Comparison of ENCODE assay signal across 22 cellular contexts in genomic region chr5:71874521-71874920, GRCh38.
"Had no signal": no experiment of that assay in that cellular context is flagged by ENCODE, and none has a peak within 500 bp of the region (broad histone marks: within the 10 kb centered on the region; RNA-seq: fewer than 3 reads in every experiment).

No MANE protein-coding gene starts in this region.

- H3K4me3 Mint-ChIP-seq: immature natural killer cell; memory B cell; naive B cell; nephron; stimulated activated effector memory CD8-positive, alpha-beta T cell treated with anti-CD3 and anti-CD28 coated beads, Interleukin-12 subunit alpha, Interleukin-12 subunit beta, amount 100 ng/mL, for 72 hours had no signal

- DNase-seq: cortex of kidney; hypothalamus; immature natural killer cell; islet precursor cell; kidney glomerular epithelial cell; left colon; mucosa of descending colon; naive B cell; nucleus accumbens; ovary; right lobe of liver; small intestine; stimulated activated CD4-positive, alpha-beta T cell treated with anti-CD3 and anti-CD28 coated beads, Interleukin-15, amount 100 ng/mL, for 24 hours; stimulated activated CD4-positive, alpha-beta T cell treated with anti-CD3 and anti-CD28 coated beads, Interleukin-2, amount 100 ng/mL, for 48 hours; stimulated activated naive CD4-positive, alpha-beta T cell treated with Interleukin-2 at 50 U/mL for 16 hours; stomach; tibial artery had no signal

- H3K4me1 Mint-ChIP-seq: immature natural killer cell; memory B cell; naive B cell; stimulated activated effector memory CD8-positive, alpha-beta T cell treated with anti-CD3 and anti-CD28 coated beads, Interleukin-12 subunit alpha, Interleukin-12 subunit beta, amount 100 ng/mL, for 72 hours had no signal

- H3K4me3 ChIP-seq: lung, mucosa of descending colon, ovary, right lobe of liver, stomach, tibial artery, upper lobe of left lung had no signal

- H3K4me1 ChIP-seq: right lobe of liver, stomach, upper lobe of left lung had no signal

- H3K27ac ChIP-seq: ovary, right lobe of liver, stomach, tibial artery, upper lobe of left lung had no signal

- H3K36me3 Mint-ChIP-seq: immature natural killer cell; memory B cell; naive B cell; stimulated activated effector memory CD8-positive, alpha-beta T cell treated with anti-CD3 and anti-CD28 coated beads, Interleukin-12 subunit alpha, Interleukin-12 subunit beta, amount 100 ng/mL, for 72 hours had no signal

- H3K27ac Mint-ChIP-seq: immature natural killer cell; memory B cell; naive B cell; nephron; stimulated activated effector memory CD8-positive, alpha-beta T cell treated with anti-CD3 and anti-CD28 coated beads, Interleukin-12 subunit alpha, Interleukin-12 subunit beta, amount 100 ng/mL, for 72 hours had no signal

- H3K9me3 Mint-ChIP-seq: immature natural killer cell; stimulated activated effector memory CD8-positive, alpha-beta T cell treated with anti-CD3 and anti-CD28 coated beads, Interleukin-12 subunit alpha, Interleukin-12 subunit beta, amount 100 ng/mL, for 72 hours had no signal

- H3K27me3 ChIP-seq: ovary, right lobe of liver, stomach, tibial artery, upper lobe of left lung had no signal

- ATAC-seq: left colon; mucosa of descending colon; right lobe of liver; stimulated activated effector memory CD8-positive, alpha-beta T cell treated with anti-CD3 and anti-CD28 coated beads, Interleukin-12 subunit alpha, Interleukin-12 subunit beta, amount 100 ng/mL, for 72 hours had no signal

- H3K9me3 ChIP-seq: mucosa of descending colon, ovary, right lobe of liver, stomach, upper lobe of left lung had no signal

- H3K36me3 ChIP-seq: ovary, right lobe of liver, stomach, tibial artery, upper lobe of left lung had no signal
